1 cellular context compared by ENCODE assay signal in the genomic region with DNA sequence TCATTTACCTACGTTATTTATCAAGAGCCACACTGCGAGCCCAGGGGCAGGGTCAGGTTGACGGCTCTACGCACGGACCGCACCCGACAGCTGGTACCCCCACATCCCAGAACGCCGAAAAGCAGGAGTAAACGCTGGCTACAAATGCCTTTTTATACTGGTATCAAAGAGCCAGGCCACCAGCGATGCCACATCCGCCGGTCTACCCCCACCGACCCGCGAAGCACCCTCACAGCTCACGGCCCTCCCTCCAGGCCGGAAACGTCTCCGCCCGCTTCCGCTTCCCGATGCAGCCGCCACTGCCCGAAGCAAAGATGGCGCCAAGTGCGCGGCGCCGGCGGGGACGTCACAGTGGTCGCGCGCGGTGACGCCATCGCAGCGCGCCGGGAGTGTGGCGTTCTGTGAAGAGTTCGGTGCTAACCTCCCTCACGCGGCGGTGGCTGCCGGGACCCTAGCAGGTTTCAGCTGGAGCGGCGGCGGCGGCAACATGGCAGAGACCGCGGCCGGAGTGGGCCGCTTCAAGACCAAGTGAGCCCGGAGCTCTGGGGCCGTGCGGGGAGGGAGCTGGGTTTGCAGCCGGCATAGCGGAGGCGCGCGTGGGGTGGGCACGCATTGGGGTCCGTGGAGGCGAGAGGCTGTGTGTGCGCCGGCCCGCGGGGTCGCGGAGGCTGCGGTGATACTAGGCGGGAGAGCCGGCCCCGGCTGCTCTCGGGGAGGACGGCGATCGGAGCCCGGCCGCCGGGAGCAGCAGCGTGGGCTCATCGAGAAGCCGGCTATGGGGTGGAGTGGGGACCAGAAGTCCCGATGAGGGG.
TF ChIP-seq lines count a peak whose summit lies in the region.

A gene (plus strand): TSS at position 376 of the 812 bp plus-strand sequence. CDS start 112 bp downstream, at position 488.

TF ChIP-seq in K562, 482 proteins besides CTCF, POLR2A, EP300 and RAD21 (continued from another document):
- TF ChIP-seq DMBX1 (CRISPR knock-in tag; IDR thresholded peaks at IDR 0.05; ENCODE audit: borderline replicate concordance) (peak; percentile 77; the same call in 1 of the 2 replicates), ZNF140 (CRISPR knock-in tag; IDR thresholded peaks at IDR 0.05) (no peak), TEAD4 (IDR thresholded peaks at IDR 0.05; ENCODE audit: low read length) (0 out of 2 replicates have a peak, but pooled peaks have one; percentile 9), TEAD4 (CRISPR knock-in tag; IDR thresholded peaks at IDR 0.05; ENCODE audit: borderline replicate concordance) (no peak), TBL1XR1 (IDR thresholded peaks at IDR 0.05; ENCODE audit: low read length in 2 of 2) (peak; percentile 71 to 100; a peak in 3 of 4 replicates), CXXC5 (CRISPR knock-in tag; IDR thresholded peaks at IDR 0.05) (peak; percentile 97), EHMT2 (IDR thresholded peaks at IDR 0.05) (no peak), TEAD2 (tag; IDR thresholded peaks at IDR 0.05) (no peak), ZNF175 (CRISPR knock-in tag; IDR thresholded peaks at IDR 0.05; ENCODE audit: low read depth) (no peak), ZNF766 (CRISPR knock-in tag; conservative IDR thresholded peaks at IDR 0.05) (0 out of 2 replicates have a peak, but pooled peaks have one; percentile 53), FOXA3 (CRISPR knock-in tag; conservative IDR thresholded peaks at IDR 0.05 in 1 of 2, IDR thresholded peaks at IDR 0.05 in 1 of 2) (no peak), BCOR (IDR thresholded peaks at IDR 0.05) (no peak), SNRNP70 (optimal IDR thresholded peaks at IDR 0.05; ENCODE audit: low read depth, low read length) (no peak), POU5F1 (IDR thresholded peaks at IDR 0.05; ENCODE audit: borderline replicate concordance, low read depth, low read length, partially characterized antibody) (peak; percentile 79), DACH1 (IDR thresholded peaks at IDR 0.05; ENCODE audit: partially characterized antibody) (peak; percentile 75), KLF6 (CRISPR knock-in tag; IDR thresholded peaks at IDR 0.05; ENCODE audit: borderline replicate concordance) (peak; percentile 72; the same call in 1 of the 2 replicates), GABPA (tag; conservative IDR thresholded peaks at IDR 0.05; ENCODE audit: low read depth) (peak; percentile 98), PURB (CRISPR knock-in tag; IDR thresholded peaks at IDR 0.05; ENCODE audit: low read depth) (no peak)
- TF ChIP-seq, protein P1, sequence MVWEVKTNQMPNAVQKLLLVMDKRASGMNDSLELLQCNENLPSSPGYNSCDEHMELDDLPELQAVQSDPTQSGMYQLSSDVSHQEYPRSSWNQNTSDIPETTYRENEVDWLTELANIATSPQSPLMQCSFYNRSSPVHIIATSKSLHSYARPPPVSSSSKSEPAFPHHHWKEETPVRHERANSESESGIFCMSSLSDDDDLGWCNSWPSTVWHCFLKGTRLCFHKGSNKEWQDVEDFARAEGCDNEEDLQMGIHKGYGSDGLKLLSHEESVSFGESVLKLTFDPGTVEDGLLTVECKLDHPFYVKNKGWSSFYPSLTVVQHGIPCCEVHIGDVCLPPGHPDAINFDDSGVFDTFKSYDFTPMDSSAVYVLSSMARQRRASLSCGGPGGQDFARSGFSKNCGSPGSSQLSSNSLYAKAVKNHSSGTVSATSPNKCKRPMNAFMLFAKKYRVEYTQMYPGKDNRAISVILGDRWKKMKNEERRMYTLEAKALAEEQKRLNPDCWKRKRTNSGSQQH (CRISPR knock-in tag; IDR thresholded peaks at IDR 0.05), result peak; percentile 72; the same call in 1 of the 2 replicates
- TF ChIP-seq, protein P2, sequence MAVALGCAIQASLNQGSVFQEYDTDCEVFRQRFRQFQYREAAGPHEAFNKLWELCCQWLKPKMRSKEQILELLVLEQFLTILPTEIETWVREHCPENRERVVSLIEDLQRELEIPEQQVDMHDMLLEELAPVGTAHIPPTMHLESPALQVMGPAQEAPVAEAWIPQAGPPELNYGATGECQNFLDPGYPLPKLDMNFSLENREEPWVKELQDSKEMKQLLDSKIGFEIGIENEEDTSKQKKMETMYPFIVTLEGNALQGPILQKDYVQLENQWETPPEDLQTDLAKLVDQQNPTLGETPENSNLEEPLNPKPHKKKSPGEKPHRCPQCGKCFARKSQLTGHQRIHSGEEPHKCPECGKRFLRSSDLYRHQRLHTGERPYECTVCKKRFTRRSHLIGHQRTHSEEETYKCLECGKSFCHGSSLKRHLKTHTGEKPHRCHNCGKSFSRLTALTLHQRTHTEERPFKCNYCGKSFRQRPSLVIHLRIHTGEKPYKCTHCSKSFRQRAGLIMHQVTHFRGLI (CRISPR knock-in tag; IDR thresholded peaks at IDR 0.05), result no peak
- TF ChIP-seq, protein P3, sequence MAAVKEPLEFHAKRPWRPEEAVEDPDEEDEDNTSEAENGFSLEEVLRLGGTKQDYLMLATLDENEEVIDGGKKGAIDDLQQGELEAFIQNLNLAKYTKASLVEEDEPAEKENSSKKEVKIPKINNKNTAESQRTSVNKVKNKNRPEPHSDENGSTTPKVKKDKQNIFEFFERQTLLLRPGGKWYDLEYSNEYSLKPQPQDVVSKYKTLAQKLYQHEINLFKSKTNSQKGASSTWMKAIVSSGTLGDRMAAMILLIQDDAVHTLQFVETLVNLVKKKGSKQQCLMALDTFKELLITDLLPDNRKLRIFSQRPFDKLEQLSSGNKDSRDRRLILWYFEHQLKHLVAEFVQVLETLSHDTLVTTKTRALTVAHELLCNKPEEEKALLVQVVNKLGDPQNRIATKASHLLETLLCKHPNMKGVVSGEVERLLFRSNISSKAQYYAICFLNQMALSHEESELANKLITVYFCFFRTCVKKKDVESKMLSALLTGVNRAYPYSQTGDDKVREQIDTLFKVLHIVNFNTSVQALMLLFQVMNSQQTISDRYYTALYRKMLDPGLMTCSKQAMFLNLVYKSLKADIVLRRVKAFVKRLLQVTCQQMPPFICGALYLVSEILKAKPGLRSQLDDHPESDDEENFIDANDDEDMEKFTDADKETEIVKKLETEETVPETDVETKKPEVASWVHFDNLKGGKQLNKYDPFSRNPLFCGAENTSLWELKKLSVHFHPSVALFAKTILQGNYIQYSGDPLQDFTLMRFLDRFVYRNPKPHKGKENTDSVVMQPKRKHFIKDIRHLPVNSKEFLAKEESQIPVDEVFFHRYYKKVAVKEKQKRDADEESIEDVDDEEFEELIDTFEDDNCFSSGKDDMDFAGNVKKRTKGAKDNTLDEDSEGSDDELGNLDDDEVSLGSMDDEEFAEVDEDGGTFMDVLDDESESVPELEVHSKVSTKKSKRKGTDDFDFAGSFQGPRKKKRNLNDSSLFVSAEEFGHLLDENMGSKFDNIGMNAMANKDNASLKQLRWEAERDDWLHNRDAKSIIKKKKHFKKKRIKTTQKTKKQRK (IDR thresholded peaks at IDR 0.05; ENCODE audit: borderline replicate concordance, low read depth, low read length), result no peak
- TF ChIP-seq, protein P4, sequence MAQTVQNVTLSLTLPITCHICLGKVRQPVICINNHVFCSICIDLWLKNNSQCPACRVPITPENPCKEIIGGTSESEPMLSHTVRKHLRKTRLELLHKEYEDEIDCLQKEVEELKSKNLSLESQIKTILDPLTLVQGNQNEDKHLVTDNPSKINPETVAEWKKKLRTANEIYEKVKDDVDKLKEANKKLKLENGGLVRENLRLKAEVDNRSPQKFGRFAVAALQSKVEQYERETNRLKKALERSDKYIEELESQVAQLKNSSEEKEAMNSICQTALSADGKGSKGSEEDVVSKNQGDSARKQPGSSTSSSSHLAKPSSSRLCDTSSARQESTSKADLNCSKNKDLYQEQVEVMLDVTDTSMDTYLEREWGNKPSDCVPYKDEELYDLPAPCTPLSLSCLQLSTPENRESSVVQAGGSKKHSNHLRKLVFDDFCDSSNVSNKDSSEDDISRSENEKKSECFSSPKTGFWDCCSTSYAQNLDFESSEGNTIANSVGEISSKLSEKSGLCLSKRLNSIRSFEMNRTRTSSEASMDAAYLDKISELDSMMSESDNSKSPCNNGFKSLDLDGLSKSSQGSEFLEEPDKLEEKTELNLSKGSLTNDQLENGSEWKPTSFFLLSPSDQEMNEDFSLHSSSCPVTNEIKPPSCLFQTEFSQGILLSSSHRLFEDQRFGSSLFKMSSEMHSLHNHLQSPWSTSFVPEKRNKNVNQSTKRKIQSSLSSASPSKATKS (CRISPR knock-in tag; IDR thresholded peaks at IDR 0.05), result no peak
- TF ChIP-seq, protein P5, sequence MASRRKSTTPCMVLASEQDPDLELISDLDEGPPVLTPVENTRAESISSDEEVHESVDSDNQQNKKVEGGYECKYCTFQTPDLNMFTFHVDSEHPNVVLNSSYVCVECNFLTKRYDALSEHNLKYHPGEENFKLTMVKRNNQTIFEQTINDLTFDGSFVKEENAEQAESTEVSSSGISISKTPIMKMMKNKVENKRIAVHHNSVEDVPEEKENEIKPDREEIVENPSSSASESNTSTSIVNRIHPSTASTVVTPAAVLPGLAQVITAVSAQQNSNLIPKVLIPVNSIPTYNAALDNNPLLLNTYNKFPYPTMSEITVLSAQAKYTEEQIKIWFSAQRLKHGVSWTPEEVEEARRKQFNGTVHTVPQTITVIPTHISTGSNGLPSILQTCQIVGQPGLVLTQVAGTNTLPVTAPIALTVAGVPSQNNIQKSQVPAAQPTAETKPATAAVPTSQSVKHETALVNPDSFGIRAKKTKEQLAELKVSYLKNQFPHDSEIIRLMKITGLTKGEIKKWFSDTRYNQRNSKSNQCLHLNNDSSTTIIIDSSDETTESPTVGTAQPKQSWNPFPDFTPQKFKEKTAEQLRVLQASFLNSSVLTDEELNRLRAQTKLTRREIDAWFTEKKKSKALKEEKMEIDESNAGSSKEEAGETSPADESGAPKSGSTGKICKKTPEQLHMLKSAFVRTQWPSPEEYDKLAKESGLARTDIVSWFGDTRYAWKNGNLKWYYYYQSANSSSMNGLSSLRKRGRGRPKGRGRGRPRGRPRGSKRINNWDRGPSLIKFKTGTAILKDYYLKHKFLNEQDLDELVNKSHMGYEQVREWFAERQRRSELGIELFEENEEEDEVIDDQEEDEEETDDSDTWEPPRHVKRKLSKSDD (conservative IDR thresholded peaks at IDR 0.05; ENCODE audit: low read length), result peak; percentile 96
- TF ChIP-seq, protein P6, sequence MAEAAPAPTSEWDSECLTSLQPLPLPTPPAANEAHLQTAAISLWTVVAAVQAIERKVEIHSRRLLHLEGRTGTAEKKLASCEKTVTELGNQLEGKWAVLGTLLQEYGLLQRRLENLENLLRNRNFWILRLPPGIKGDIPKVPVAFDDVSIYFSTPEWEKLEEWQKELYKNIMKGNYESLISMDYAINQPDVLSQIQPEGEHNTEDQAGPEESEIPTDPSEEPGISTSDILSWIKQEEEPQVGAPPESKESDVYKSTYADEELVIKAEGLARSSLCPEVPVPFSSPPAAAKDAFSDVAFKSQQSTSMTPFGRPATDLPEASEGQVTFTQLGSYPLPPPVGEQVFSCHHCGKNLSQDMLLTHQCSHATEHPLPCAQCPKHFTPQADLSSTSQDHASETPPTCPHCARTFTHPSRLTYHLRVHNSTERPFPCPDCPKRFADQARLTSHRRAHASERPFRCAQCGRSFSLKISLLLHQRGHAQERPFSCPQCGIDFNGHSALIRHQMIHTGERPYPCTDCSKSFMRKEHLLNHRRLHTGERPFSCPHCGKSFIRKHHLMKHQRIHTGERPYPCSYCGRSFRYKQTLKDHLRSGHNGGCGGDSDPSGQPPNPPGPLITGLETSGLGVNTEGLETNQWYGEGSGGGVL (CRISPR knock-in tag; IDR thresholded peaks at IDR 0.05), result no peak
- TF ChIP-seq, protein P7, sequence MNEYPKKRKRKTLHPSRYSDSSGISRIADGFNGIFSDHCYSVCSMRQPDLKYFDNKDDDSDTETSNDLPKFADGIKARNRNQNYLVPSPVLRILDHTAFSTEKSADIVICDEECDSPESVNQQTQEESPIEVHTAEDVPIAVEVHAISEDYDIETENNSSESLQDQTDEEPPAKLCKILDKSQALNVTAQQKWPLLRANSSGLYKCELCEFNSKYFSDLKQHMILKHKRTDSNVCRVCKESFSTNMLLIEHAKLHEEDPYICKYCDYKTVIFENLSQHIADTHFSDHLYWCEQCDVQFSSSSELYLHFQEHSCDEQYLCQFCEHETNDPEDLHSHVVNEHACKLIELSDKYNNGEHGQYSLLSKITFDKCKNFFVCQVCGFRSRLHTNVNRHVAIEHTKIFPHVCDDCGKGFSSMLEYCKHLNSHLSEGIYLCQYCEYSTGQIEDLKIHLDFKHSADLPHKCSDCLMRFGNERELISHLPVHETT (CRISPR knock-in tag; conservative IDR thresholded peaks at IDR 0.05 in 1 of 2, IDR thresholded peaks at IDR 0.05 in 1 of 2), result peak in 1 of 2 experiments; percentile 95; a peak in 2 of 4 replicates
TF ChIP-seq in K562: peak in this region for 179.
